Comparison of ENCODE assay signal across 8 cellular contexts in genomic region chr10:3780766-3781457, GRCh38. TPM values are rescaled to one million over a fixed set of nuclear protein-coding genes. Genes with fewer than 3 reads are reported as not detected.
DNase-seq lines count a peak whose midpoint lies in the region; ATAC-seq and TF ChIP-seq lines count a peak whose summit lies in the region.

No MANE protein-coding gene starts in this region.

- no peaks in the 10 kb centered on the region for H3K9me3 ChIP-seq in heart left ventricle
- H3K9me3 ChIP-seq in mesodermal cell (ENCODE audit: control insufficient read depth, low read length): no peaks in the 10 kb centered on the region
- no peaks in the 10 kb centered on the region for H3K9me3 ChIP-seq in uterus

- no peak for DNase-seq in heart left ventricle
- no peak for DNase-seq in Right ventricle myocardium superior
- DNase-seq in central memory CD8-positive, alpha-beta T cell (ENCODE audit: low spot score in 2 of 2): no peak
- DNase-seq in uterus: no peak
- no peak for DNase-seq in NOMO-1 treated with DMSO at 0.1 percent for 48 hours (lab: John Stamatoyannopoulos, UW; ENCODE audit: unreplicated experiment)

- H3K9me3 Mint-ChIP-seq in central memory CD8-positive, alpha-beta T cell: no peaks in the 10 kb centered on the region

- peaks cover 17 to 69% (median 59%) of the 10 kb centered on the region in 12 donors for H3K4me1 ChIP-seq in heart left ventricle
- H3K4me1 ChIP-seq in mesodermal cell (ENCODE audit: control insufficient read depth, insufficient read depth, low read length, poor library complexity, severe bottlenecking): peaks cover 28% of the 10 kb centered on the region
- H3K4me1 ChIP-seq in uterus: peaks cover 5 to 6% of the 10 kb centered on the region in 2 donors

- ATAC-seq in heart left ventricle (no peak), Right ventricle myocardium superior (ENCODE audit: poor library complexity) (no peak), HG02981 (IDR thresholded peaks at IDR 0.05; ENCODE audit: unreplicated experiment) (no peak), GM19452 (IDR thresholded peaks at IDR 0.05; ENCODE audit: unreplicated experiment) (no peak)
- ATAC-seq in central memory CD8-positive, alpha-beta T cell (replicated peaks; ENCODE audit: extremely low read depth, poor library complexity, severe bottlenecking): no peak

- H3K4me1 Mint-ChIP-seq in central memory CD8-positive, alpha-beta T cell: peaks cover 82% of the 10 kb centered on the region

- peaks cover 98% of the 10 kb centered on the region for H3K36me3 Mint-ChIP-seq in central memory CD8-positive, alpha-beta T cell (ENCODE audit: insufficient read depth)

- peak overlapping the region; percentile 100 for H3K27ac Mint-ChIP-seq in central memory CD8-positive, alpha-beta T cell (ENCODE audit: low read depth)

- H3K4me3 Mint-ChIP-seq in central memory CD8-positive, alpha-beta T cell: peak overlapping the region; percentile 97

- TF ChIP-seq CTCF in heart left ventricle (IDR thresholded peaks at IDR 0.05): no peak
- TF ChIP-seq CTCF in uterus (IDR thresholded peaks at IDR 0.05): no peak

- H3K27me3 ChIP-seq in heart left ventricle (no peaks in the 10 kb centered on the region), uterus (no peaks in the 10 kb centered on the region)

- 4 to 18% (median 13%) methylated on average over 16 of the region's 16 CpGs for WGBS in heart left ventricle, 4 donors
- 86 to 95% methylated on average over 8 to 9 of the region's 16 CpGs for WGBS in mesodermal cell (ENCODE audit: insufficient coverage in 2 of 2), 2 experiments

- peaks cover 0 to 67% (median 59%) of the 10 kb centered on the region in 9 donors for H3K36me3 ChIP-seq in heart left ventricle
- peaks cover 81% of the 10 kb centered on the region for H3K36me3 ChIP-seq in mesodermal cell (ENCODE audit: control insufficient read depth, insufficient read depth, low read length)
- no peaks in the 10 kb centered on the region for H3K36me3 ChIP-seq in uterus

- no peaks in the 10 kb centered on the region for H3K27me3 Mint-ChIP-seq in central memory CD8-positive, alpha-beta T cell

- intact Hi-C loops in heart left ventricle (cut with DNase I) (loop anchor here (2.0 to 10.0 kb wide), 32 partner anchors 34 to 991 kb away; no protein-coding TSS in a partner anchor), Right ventricle myocardium superior (cut with DNase I) (loop anchor here (5.0 to 10.0 kb wide), 3 partner anchors 134 to 884 kb away; no protein-coding TSS in a partner anchor), uterus (cut with DNase I; ENCODE audit: low total_unique reads) (loop anchor here (10.0 kb wide), 1 partner anchor 464 kb away; no protein-coding TSS in a partner anchor)

- peak overlapping the region; percentile 96 to 100 (median 100) for H3K27ac ChIP-seq in heart left ventricle
- H3K27ac ChIP-seq in mesodermal cell (ENCODE audit: low read depth, low read length, severe bottlenecking): peak overlapping the region; percentile 99
- H3K27ac ChIP-seq in uterus: peak overlapping the region; percentile 99 to 100

- TF ChIP-seq POLR2A in heart left ventricle (IDR thresholded peaks at IDR 0.05) (no peak), uterus (IDR thresholded peaks at IDR 0.05) (no peak)

- H3K4me3 ChIP-seq in heart left ventricle (peak overlapping the region; percentile 28 to 100 (median 96)), mesodermal cell (ENCODE audit: extremely low read depth, insufficient read depth, low read length, poor library complexity, severe bottlenecking) (peak overlapping the region; percentile 96), uterus (peak overlapping the region; percentile 86 to 93)

RNA-seq across cellular contexts. Expression of gene KLF6, which starts 4.1 kb away (rescaled TPM):
- total RNA-seq in heart left ventricle (100 to 1,000 TPM in 1 of 9 donors, 10 to 100 TPM in 8; 22.6 to 106 (median 52.2) TPM), Right ventricle myocardium superior (60.2 TPM), uterus (100 to 1,000 TPM in 2 of 4 donors, 10 to 100 TPM in 2; 47.9 to 128 (median 87.4) TPM)
- 10 to 100 TPM; 15.2 to 66.2 TPM for polyA plus RNA-seq in heart left ventricle
- 70.0 TPM for polyA plus RNA-seq in mesodermal cell (2013, experiment 1 of 2)
- 71.2 TPM for polyA plus RNA-seq in mesodermal cell (2013, experiment 2 of 2)
